ENCODE assay signal across 2 cellular contexts in genomic region chr1:3257788-3258187, GRCh38.
A peak's percentile ranks its signal among the peaks of the same experiment; 100 is the strongest.
TF ChIP-seq lines count a peak whose summit lies in the region.

No MANE protein-coding gene starts in this region.

TF ChIP-seq in GM23338, 12 proteins besides CTCF, POLR2A, EP300 and RAD21:
- TF ChIP-seq REST (IDR thresholded peaks at IDR 0.05; ENCODE audit: unreplicated experiment) (peak; percentile 64), ZNF114 (CRISPR knock-in tag; IDR thresholded peaks at IDR 0.05) (no peak)
TF ChIP-seq in GM23338: peak in this region for 1.

TF ChIP-seq in IMR-90, 13 proteins besides CTCF, POLR2A, EP300 and RAD21 (continued from another document):
- TF ChIP-seq, protein P1, sequence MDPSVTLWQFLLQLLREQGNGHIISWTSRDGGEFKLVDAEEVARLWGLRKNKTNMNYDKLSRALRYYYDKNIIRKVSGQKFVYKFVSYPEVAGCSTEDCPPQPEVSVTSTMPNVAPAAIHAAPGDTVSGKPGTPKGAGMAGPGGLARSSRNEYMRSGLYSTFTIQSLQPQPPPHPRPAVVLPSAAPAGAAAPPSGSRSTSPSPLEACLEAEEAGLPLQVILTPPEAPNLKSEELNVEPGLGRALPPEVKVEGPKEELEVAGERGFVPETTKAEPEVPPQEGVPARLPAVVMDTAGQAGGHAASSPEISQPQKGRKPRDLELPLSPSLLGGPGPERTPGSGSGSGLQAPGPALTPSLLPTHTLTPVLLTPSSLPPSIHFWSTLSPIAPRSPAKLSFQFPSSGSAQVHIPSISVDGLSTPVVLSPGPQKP (IDR thresholded peaks at IDR 0.05; ENCODE audit: borderline replicate concordance, low read depth, low read length), result no peak
- TF ChIP-seq CHD1 (IDR thresholded peaks at IDR 0.05; ENCODE audit: low read depth, low read length) (no peak), SMC3 (IDR thresholded peaks at IDR 0.05; ENCODE audit: low read depth, low read length) (no peak), RCOR1 (IDR thresholded peaks at IDR 0.05; ENCODE audit: insufficient replicate concordance, low read length) (no peak), USF2 (IDR thresholded peaks at IDR 0.05; ENCODE audit: low read depth, low read length) (no peak), FOS (IDR thresholded peaks at IDR 0.05; ENCODE audit: low read depth, low read length) (no peak), MXI1 (IDR thresholded peaks at IDR 0.05; ENCODE audit: borderline replicate concordance, low read depth, low read length) (no peak)
